7 cellular contexts compared by ENCODE assay signal in genomic region chr1:38018864-38019343, GRCh38.
DNase-seq lines count a peak whose midpoint lies in the region; ATAC-seq and TF ChIP-seq lines count a peak whose summit lies in the region.

No MANE protein-coding gene starts in this region.

- H3K4me1 ChIP-seq in neutrophil (ENCODE audit: control insufficient read depth in 1 of 2, insufficient read depth in 1 of 2, low read depth in 1 of 2, low read length in 1 of 2) = peaks cover 2% of the 10 kb centered on the region in 2 experiments
- H3K4me1 ChIP-seq in effector memory CD4-positive, alpha-beta T cell (ENCODE audit: control insufficient read depth, insufficient read depth, low read length, poor library complexity, severe bottlenecking) = no peaks in the 10 kb centered on the region

- no peaks in the 10 kb centered on the region for H3K27me3 ChIP-seq in neutrophil
- H3K27me3 ChIP-seq in effector memory CD4-positive, alpha-beta T cell (replicated peaks; ENCODE audit: control insufficient read depth, insufficient read depth, low read length, poor library complexity, severe bottlenecking) = no peaks in the 10 kb centered on the region

- ATAC-seq in HG02970 (IDR thresholded peaks at IDR 0.05; ENCODE audit: low FRiP score, unreplicated experiment) = no peak

- TF ChIP-seq CTCF in GM10266 (IDR thresholded peaks at IDR 0.05; ENCODE audit: control insufficient read depth, insufficient read depth, low read depth, missing control alignments) (peak; percentile 46), NB4 (IDR thresholded peaks at IDR 0.05; ENCODE audit: low read depth, low read length) (peak; percentile 66), neutrophil (IDR thresholded peaks at IDR 0.05) (peak; percentile 22)

- no peak for TF ChIP-seq POLR2A in NB4 (IDR thresholded peaks at IDR 0.05; ENCODE audit: extremely low read depth, insufficient read length)

- H3K4me3 ChIP-seq in NB4 (ENCODE audit: low read depth, low read length) (no peak overlapping the region), neutrophil (ENCODE audit: low read depth in 1 of 2, low read length in 1 of 2) (no peak overlapping the region)
- H3K4me3 ChIP-seq in effector memory CD4-positive, alpha-beta T cell (ENCODE audit: insufficient read depth, low read depth, low read length, poor library complexity, severe bottlenecking) = no peak overlapping the region

- H3K36me3 ChIP-seq in neutrophil = peaks cover 58% of the 10 kb centered on the region
- peaks cover 53% of the 10 kb centered on the region for H3K36me3 ChIP-seq in effector memory CD4-positive, alpha-beta T cell (ENCODE audit: control insufficient read depth, insufficient read depth, low read length)

- H3K9me3 ChIP-seq in neutrophil = no peaks in the 10 kb centered on the region
- H3K9me3 ChIP-seq in effector memory CD4-positive, alpha-beta T cell (ENCODE audit: control insufficient read depth, low read length) = no peaks in the 10 kb centered on the region

- H3K27ac ChIP-seq in neutrophil = no peak overlapping the region
- H3K27ac ChIP-seq in effector memory CD4-positive, alpha-beta T cell (ENCODE audit: insufficient read depth, low read length, poor library complexity, severe bottlenecking) = no peak overlapping the region

- DNase-seq in GM10266 (ENCODE audit: extremely low spot score) = no peak
- peak; percentile 58 for DNase-seq in NB4 (ENCODE audit: low read depth)
- peak; percentile 17 for DNase-seq in central memory CD4-positive, alpha-beta T cell
- no peak for DNase-seq in effector memory CD4-positive, alpha-beta T cell
- no peak for DNase-seq in NCI-H2107 (lab: John Stamatoyannopoulos, UW)

Comparison
In these comparisons a context has a peak if more than half of its experiments do, and no peak if none do; other contexts are left out.
1. DNase-seq: peak in NB4 (single experiment) and central memory CD4-positive, alpha-beta T cell (single experiment); none in GM10266 (single experiment), effector memory CD4-positive, alpha-beta T cell (0 of 3) and NCI-H2107 (single experiment).
2. Peak in every context shown above with its lines, with median percentiles within 50 percentile points of each other: CTCF ChIP-seq.